Comparison of ENCODE assay signal across 2 cellular contexts in genomic region chr16:1173778-1174451, GRCh38.
TF ChIP-seq lines count a peak whose summit lies in the region.

No MANE protein-coding gene starts in this region.

TF ChIP-seq in HCT116, 20 proteins besides CTCF, POLR2A, EP300 and RAD21:
- no peak for TF ChIP-seq CEBPB (IDR thresholded peaks at IDR 0.05; ENCODE audit: low read depth)
- no peak for TF ChIP-seq SIN3A (IDR thresholded peaks at IDR 0.05; ENCODE audit: low read depth)
- no peak for TF ChIP-seq ZFX (IDR thresholded peaks at IDR 0.05)
- no peak for TF ChIP-seq JUND (IDR thresholded peaks at IDR 0.05)
- no peak for TF ChIP-seq ZNF274 (IDR thresholded peaks at IDR 0.05; ENCODE audit: low read depth, low read length)
- TF ChIP-seq SRF (IDR thresholded peaks at IDR 0.05; ENCODE audit: low read depth) = no peak
- TF ChIP-seq TCF7L2 (IDR thresholded peaks at IDR 0.05; ENCODE audit: borderline replicate concordance, extremely low read depth, insufficient read depth, insufficient read length) = no peak
- TF ChIP-seq ELF1 (IDR thresholded peaks at IDR 0.05; ENCODE audit: borderline replicate concordance, low read depth) = no peak
- TF ChIP-seq, protein P1, sequence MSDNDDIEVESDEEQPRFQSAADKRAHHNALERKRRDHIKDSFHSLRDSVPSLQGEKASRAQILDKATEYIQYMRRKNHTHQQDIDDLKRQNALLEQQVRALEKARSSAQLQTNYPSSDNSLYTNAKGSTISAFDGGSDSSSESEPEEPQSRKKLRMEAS (IDR thresholded peaks at IDR 0.05) = no peak
- no peak for TF ChIP-seq REST (IDR thresholded peaks at IDR 0.05; ENCODE audit: low read depth)
- no peak for TF ChIP-seq ATF3 (IDR thresholded peaks at IDR 0.05)

TF ChIP-seq in GM12878, 131 proteins besides CTCF, POLR2A, EP300 and RAD21:
- TF ChIP-seq MXI1 (IDR thresholded peaks at IDR 0.05; ENCODE audit: low read depth, low read length) = no peak
- no peak for TF ChIP-seq IRF5 (IDR thresholded peaks at IDR 0.05; ENCODE audit: borderline replicate concordance)
- TF ChIP-seq, protein P2, sequence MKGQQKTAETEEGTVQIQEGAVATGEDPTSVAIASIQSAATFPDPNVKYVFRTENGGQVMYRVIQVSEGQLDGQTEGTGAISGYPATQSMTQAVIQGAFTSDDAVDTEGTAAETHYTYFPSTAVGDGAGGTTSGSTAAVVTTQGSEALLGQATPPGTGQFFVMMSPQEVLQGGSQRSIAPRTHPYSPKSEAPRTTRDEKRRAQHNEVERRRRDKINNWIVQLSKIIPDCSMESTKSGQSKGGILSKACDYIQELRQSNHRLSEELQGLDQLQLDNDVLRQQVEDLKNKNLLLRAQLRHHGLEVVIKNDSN (IDR thresholded peaks at IDR 0.05; ENCODE audit: borderline replicate concordance, extremely low read length, insufficient read depth, low read depth, low read length) = peak; percentile 11
- TF ChIP-seq NR2F1 (conservative IDR thresholded peaks at IDR 0.05) = no peak
- no peak for TF ChIP-seq FOS (IDR thresholded peaks at IDR 0.05; ENCODE audit: borderline replicate concordance, extremely low read depth, insufficient read length)
- TF ChIP-seq TBL1XR1 (IDR thresholded peaks at IDR 0.05; ENCODE audit: low read depth, low read length) = no peak
- TF ChIP-seq RELB (IDR thresholded peaks at IDR 0.05; ENCODE audit: low read depth) = no peak
- TF ChIP-seq YBX1 (IDR thresholded peaks at IDR 0.05) = no peak
- no peak for TF ChIP-seq NR2C1 (IDR thresholded peaks at IDR 0.05)
- TF ChIP-seq SIN3A (IDR thresholded peaks at IDR 0.05; ENCODE audit: low read depth, low read length) = no peak
- no peak for TF ChIP-seq TARDBP (IDR thresholded peaks at IDR 0.05; ENCODE audit: borderline replicate concordance)
- 0 out of 2 replicates have a peak, but pooled peaks have one; percentile 32 for TF ChIP-seq DPF2 (IDR thresholded peaks at IDR 0.05)
- TF ChIP-seq CREB1 (IDR thresholded peaks at IDR 0.05; ENCODE audit: low read depth) = no peak
TF ChIP-seq in GM12878: peak in this region for 2.
